In the genomic region with DNA sequence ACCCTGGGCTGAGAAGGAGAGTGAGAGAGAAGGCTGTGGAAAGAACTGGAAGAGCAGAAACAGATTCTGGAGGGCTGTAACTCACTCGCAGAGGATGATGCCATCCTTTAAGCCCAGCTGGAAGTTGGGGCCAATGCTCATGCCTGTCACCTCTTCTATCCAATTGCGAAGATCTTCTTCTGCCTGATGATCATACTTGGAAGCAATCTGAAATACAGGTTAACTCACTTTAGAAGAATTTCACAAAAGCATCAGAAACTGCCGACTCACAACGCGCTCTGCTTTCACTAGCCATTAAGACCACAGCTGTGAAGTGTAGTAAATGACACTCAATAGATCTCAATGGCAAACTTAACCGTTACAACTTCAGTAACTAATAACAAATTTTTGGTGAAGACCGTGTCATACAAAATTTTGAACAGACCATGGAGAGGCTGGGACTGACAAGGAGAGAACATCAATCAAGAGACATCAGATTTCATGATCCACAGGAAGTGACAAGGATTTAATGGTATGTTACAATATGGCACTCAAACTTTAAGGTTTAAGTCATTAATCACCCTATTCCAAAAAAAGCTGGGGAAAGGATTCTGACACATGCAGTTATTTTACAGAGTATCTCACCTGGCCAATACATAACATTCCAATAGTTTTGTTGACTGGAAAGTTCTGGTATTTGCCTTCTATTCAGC, we compare ENCODE assay signal across 1 cellular context.
TF ChIP-seq lines count a peak whose summit lies in the region.

No MANE protein-coding gene starts in this region.

TF ChIP-seq in K562, 482 proteins besides CTCF, POLR2A, EP300 and RAD21:
- peak; percentile 24; the same call in 1 of the 2 replicates for TF ChIP-seq PKNOX1 (IDR thresholded peaks at IDR 0.05)
- peak; percentile 50 for TF ChIP-seq NFE2 (IDR thresholded peaks at IDR 0.05; ENCODE audit: low read depth)
- TF ChIP-seq, protein P1, sequence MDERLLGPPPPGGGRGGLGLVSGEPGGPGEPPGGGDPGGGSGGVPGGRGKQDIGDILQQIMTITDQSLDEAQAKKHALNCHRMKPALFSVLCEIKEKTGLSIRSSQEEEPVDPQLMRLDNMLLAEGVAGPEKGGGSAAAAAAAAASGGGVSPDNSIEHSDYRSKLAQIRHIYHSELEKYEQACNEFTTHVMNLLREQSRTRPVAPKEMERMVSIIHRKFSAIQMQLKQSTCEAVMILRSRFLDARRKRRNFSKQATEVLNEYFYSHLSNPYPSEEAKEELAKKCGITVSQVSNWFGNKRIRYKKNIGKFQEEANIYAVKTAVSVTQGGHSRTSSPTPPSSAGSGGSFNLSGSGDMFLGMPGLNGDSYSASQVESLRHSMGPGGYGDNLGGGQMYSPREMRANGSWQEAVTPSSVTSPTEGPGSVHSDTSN (CRISPR knock-in tag; IDR thresholded peaks at IDR 0.05; ENCODE audit: low read depth) = no peak
- TF ChIP-seq, protein P1 (tag; conservative IDR thresholded peaks at IDR 0.05; ENCODE audit: low read depth) = peak; percentile 31; the same call in 1 of the 2 replicates
- no peak for TF ChIP-seq POLR3G (IDR thresholded peaks at IDR 0.05; ENCODE audit: extremely low read depth, insufficient read length, insufficient replicate concordance)
- TF ChIP-seq MEIS2 (IDR thresholded peaks at IDR 0.05; ENCODE audit: partially characterized antibody) = peak; percentile 66
- no peak for TF ChIP-seq PCBP2 (IDR thresholded peaks at IDR 0.05; ENCODE audit: low read depth, low read length, poor library complexity, severe bottlenecking)
